30 cellular contexts compared by ENCODE assay signal in the genomic region with DNA sequence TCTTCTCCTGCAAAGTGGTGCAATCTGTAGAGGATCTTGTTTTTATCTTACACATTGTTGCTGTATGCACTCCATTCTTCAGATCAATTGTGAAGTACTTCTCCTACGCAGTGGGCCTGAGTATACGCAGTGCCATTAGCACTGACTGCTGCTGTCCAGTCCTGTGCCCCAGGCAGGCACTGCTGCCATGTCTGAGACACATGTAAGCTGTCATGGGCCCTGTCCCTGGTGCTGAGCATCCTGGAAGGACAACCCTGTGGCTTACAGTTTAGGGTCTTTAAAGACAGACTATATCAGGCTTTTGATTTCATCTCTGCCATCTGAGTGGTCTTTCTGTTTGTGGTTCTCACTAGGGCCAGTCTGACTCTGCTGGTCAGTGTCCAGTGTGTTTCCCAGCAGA. TPM values are rescaled to one million over a fixed set of nuclear protein-coding genes. Genes with fewer than 3 reads are reported as not detected.
DNase-seq lines count a peak whose midpoint lies in the region; ATAC-seq, FAIRE-seq and TF ChIP-seq lines count a peak whose summit lies in the region.
"Had no signal": no experiment of that assay in that cellular context is flagged by ENCODE, and none has a peak within 500 bp of the region (broad histone marks: within the 10 kb centered on the region; RNA-seq: fewer than 3 reads in every experiment).

No MANE protein-coding gene starts in this region.

- H2AFZ ChIP-seq in HepG2 (ENCODE audit: low read length): no peak overlapping the region

- TF ChIP-seq POLR2A in HepG2 (IDR thresholded peaks at IDR 0.05; ENCODE audit: insufficient read depth in 1 of 2, low read depth in 2 of 2, low read length in 2 of 2): no peak
- TF ChIP-seq POLR2A in right lobe of liver (IDR thresholded peaks at IDR 0.05): no peak

- POLR2A ChIA-PET in HepG2 (lab: Yijun Ruan, JAX): no interaction called here

- ATAC-seq in HepG2: no peak
- no peak for ATAC-seq in right lobe of liver
- ATAC-seq in GM21381 (IDR thresholded peaks at IDR 0.05; ENCODE audit: unreplicated experiment): no peak
- ATAC-seq: activated T-cell treated with anti-CD3 and anti-CD28 coated beads, Interleukin-2, amount 50 U/mL, for 72 hours; body of pancreas; stimulated activated naive CD8-positive, alpha-beta T cell treated with anti-CD3 and anti-CD28 coated beads, Interleukin-15, amount 100 ng/mL, for 72 hours had no signal

- intact Hi-C loops in HepG2 (cut with micrococcal nuclease; ENCODE audit: unreplicated experiment) (no loop called here), right lobe of liver (cut with DNase I) (no loop called here)

- H3K36me3 ChIP-seq in HepG2 (replicated peaks in 1 of 2; ENCODE audit: control insufficient read depth in 1 of 2, insufficient read depth in 2 of 2, low read length in 2 of 2) (no peaks in the 10 kb centered on the region), right lobe of liver (no peaks in the 10 kb centered on the region)
- H3K36me3 ChIP-seq: colonic mucosa, heart left ventricle had no signal

- no peaks in the 10 kb centered on the region for H3K9me3 ChIP-seq in HepG2 (ENCODE audit: low read length)
- H3K9me3 ChIP-seq in right lobe of liver: no peaks in the 10 kb centered on the region
- H3K9me3 ChIP-seq: body of pancreas, colonic mucosa had no signal

- H3K4me1 ChIP-seq in HepG2 (ENCODE audit: insufficient read depth, low read length): no peaks in the 10 kb centered on the region
- H3K4me1 ChIP-seq in right lobe of liver: no peaks in the 10 kb centered on the region
- H3K4me1 ChIP-seq: colonic mucosa, heart left ventricle had no signal

- 0% methylated on average over 2 of the region's 2 CpGs for WGBS in HepG2 (ENCODE audit: low lambda C conversion rate)
- WGBS in right lobe of liver (ENCODE audit: insufficient coverage, low coverage, low lambda C conversion rate, missing lambda C conversion rate): 40% methylated on average over 1 of the region's 2 CpGs

- no peak for TF ChIP-seq RAD21 in HepG2 (CRISPR knock-in tag; IDR thresholded peaks at IDR 0.05)

- no peaks in the 10 kb centered on the region for H3K79me2 ChIP-seq in HepG2 (ENCODE audit: insufficient read depth, low read length)

- TF ChIP-seq CTCF in HepG2 (CRISPR knock-in tag; IDR thresholded peaks at IDR 0.05) (no peak), right lobe of liver (IDR thresholded peaks at IDR 0.05) (no peak)

- peaks cover 0 to 4% of the 10 kb centered on the region in 2 experiments; a peak in 1 of 5 replicates for H3K27me3 ChIP-seq in HepG2 (ENCODE audit: control insufficient read depth in 1 of 2, insufficient read depth in 2 of 2, low read length in 2 of 2)
- no peaks in the 10 kb centered on the region for H3K27me3 ChIP-seq in right lobe of liver
- H3K27me3 ChIP-seq: body of pancreas, colonic mucosa had no signal

- no peak overlapping the region for H3K4me2 ChIP-seq in HepG2 (ENCODE audit: low read depth, low read length)

- no TSS peak for BruUV-seq in HepG2 (replicated peaks; lab: Mats Ljungman, UMichigan)

- CTCF ChIA-PET in HepG2 (lab: Yijun Ruan, JAX; ENCODE audit: low intra/inter-chr PET ratio, low total read pairs): no interaction called here

- no peak overlapping the region for H3K4me3 ChIP-seq in HepG2 (replicated peaks in 1 of 3; ENCODE audit: insufficient read depth in 1 of 3, low read depth in 2 of 3, low read length in 3 of 3)
- no peak overlapping the region for H3K4me3 ChIP-seq in right lobe of liver
- H3K4me3 ChIP-seq: body of pancreas, colonic mucosa, heart left ventricle had no signal

- no peak overlapping the region for H3K9ac ChIP-seq in HepG2 (ENCODE audit: insufficient read depth, low read depth, low read length)

- TF ChIP-seq EP300 in HepG2 (IDR thresholded peaks at IDR 0.05; ENCODE audit: low read depth in 2 of 2, low read length in 2 of 2) (no peak), HepG2 (CRISPR knock-in tag; IDR thresholded peaks at IDR 0.05; ENCODE audit: borderline replicate concordance) (no peak)

- no peaks in the 10 kb centered on the region for H4K20me1 ChIP-seq in HepG2 (ENCODE audit: insufficient read depth, low read length)

- H3K27ac ChIP-seq in HepG2 (ENCODE audit: extremely low read length, insufficient read depth, low read length): no peak overlapping the region
- H3K27ac ChIP-seq in right lobe of liver: no peak overlapping the region
- H3K27ac ChIP-seq: colonic mucosa, heart left ventricle, HL-60 had no signal

- no peak for DNase-seq in HepG2 (ENCODE audit: low spot score)
- DNase-seq in right lobe of liver: no peak
- peak; percentile 2 for DNase-seq in amniotic epithelial cell (ENCODE audit: low read depth)
- peak; percentile 70 for DNase-seq in islet precursor cell
- no peak for DNase-seq in activated CD4-positive, CD25-positive, alpha-beta regulatory T cell (lab: John Stamatoyannopoulos, UW)
- DNase-seq in HUDEP-2 (lab: John Stamatoyannopoulos, UW; ENCODE audit: unreplicated experiment in 76 of 76): no peak
- DNase-seq in NCI-H128 (lab: John Stamatoyannopoulos, UW; ENCODE audit: unreplicated experiment): no peak
- DNase-seq: activated CD8-positive, alpha-beta memory T cell treated with anti-CD3 and anti-CD28 coated beads for 24 hours; activated T-cell treated with anti-CD3 and anti-CD28 coated beads, Interleukin-2, amount 50 U/mL, for 72 hours; body of pancreas; C1 segment of cervical spinal cord; colonic mucosa; GDM1; H9; heart left ventricle; KBM-7; kidney; NCI-H1092; NCI-H2107; NCI-H510A treated with DMSO at 0.1 percent for 48 hours; SHP77; small intestine; stimulated activated CD4-positive, alpha-beta T cell treated with anti-CD3 and anti-CD28 coated beads, Interleukin-2, amount 100 ng/mL, for 48 hours; stimulated activated naive CD8-positive, alpha-beta T cell treated with anti-CD3 and anti-CD28 coated beads, Interleukin-15, amount 100 ng/mL, for 72 hours had no signal

- in situ Hi-C loops in HepG2 (cut with HindIII; ENCODE audit: extremely low pct_ligation_motif_present, low pct_unique_long_range_greater_than_20kb): no loop called here

- FAIRE-seq in HepG2 (lab: Jason Lieb, UNC): no peak
- FAIRE-seq: A204.1, D721Med, endometrium, GM19239, kidney, small intestine had no signal

TF ChIP-seq in HepG2, 621 proteins besides CTCF, POLR2A, EP300 and RAD21:
- TF ChIP-seq MIER2 (CRISPR knock-in tag; IDR thresholded peaks at IDR 0.05): peak; percentile 90
- TF ChIP-seq, protein P1, sequence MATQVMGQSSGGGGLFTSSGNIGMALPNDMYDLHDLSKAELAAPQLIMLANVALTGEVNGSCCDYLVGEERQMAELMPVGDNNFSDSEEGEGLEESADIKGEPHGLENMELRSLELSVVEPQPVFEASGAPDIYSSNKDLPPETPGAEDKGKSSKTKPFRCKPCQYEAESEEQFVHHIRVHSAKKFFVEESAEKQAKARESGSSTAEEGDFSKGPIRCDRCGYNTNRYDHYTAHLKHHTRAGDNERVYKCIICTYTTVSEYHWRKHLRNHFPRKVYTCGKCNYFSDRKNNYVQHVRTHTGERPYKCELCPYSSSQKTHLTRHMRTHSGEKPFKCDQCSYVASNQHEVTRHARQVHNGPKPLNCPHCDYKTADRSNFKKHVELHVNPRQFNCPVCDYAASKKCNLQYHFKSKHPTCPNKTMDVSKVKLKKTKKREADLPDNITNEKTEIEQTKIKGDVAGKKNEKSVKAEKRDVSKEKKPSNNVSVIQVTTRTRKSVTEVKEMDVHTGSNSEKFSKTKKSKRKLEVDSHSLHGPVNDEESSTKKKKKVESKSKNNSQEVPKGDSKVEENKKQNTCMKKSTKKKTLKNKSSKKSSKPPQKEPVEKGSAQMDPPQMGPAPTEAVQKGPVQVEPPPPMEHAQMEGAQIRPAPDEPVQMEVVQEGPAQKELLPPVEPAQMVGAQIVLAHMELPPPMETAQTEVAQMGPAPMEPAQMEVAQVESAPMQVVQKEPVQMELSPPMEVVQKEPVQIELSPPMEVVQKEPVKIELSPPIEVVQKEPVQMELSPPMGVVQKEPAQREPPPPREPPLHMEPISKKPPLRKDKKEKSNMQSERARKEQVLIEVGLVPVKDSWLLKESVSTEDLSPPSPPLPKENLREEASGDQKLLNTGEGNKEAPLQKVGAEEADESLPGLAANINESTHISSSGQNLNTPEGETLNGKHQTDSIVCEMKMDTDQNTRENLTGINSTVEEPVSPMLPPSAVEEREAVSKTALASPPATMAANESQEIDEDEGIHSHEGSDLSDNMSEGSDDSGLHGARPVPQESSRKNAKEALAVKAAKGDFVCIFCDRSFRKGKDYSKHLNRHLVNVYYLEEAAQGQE (IDR thresholded peaks at IDR 0.05; ENCODE audit: borderline replicate concordance in 1 of 2, low read depth in 1 of 2, low read length in 2 of 2): peak; percentile 52 to 89
- TF ChIP-seq FOSL2 (CRISPR knock-in tag; IDR thresholded peaks at IDR 0.05): no peak
TF ChIP-seq in HepG2: peak in this region for 2.

RNA-seq across cellular contexts. Expression of gene PTPN5, which starts 44.8 kb away (rescaled TPM):
- total RNA-seq in HepG2 (2016; rRNA removed; fragmentation: Illumina TruSeq; extraction: Trizol) (not detected in 2 replicates), right lobe of liver (not detected)
- total RNA-seq in HepG2 (2016; cell fraction: cytosol; rRNA removed; fragmentation: Illumina TruSeq; extraction: Trizol; ENCODE audit: low read depth): not detected in 2 replicates
- not detected in 2 replicates for total RNA-seq in HepG2 (2016; cell fraction: insoluble cytoplasmic fraction; rRNA removed; fragmentation: Illumina TruSeq; extraction: Trizol)
- not detected in 2 replicates for total RNA-seq in HepG2 (2016; cell fraction: membrane; rRNA removed; fragmentation: Illumina TruSeq; extraction: Trizol)
- total RNA-seq in HepG2 (2016; cell fraction: nucleus; rRNA removed; fragmentation: Illumina TruSeq; extraction: Trizol): not detected in 2 replicates
- not detected in 2 replicates for polyA plus RNA-seq in HepG2 (2011; rRNA removed)
- not detected in 2 replicates for polyA plus RNA-seq in HepG2 (2011; cell fraction: cytosol; rRNA removed)
- not detected in 2 replicates for polyA plus RNA-seq in HepG2 (2011; cell fraction: nucleus; rRNA removed)
- not detected in 2 replicates for polyA plus RNA-seq in HepG2 (2012)
- not detected in 2 replicates for polyA plus RNA-seq in HepG2 (2016; cell fraction: cytosol; fragmentation: Illumina TruSeq; extraction: Trizol; ENCODE audit: low read depth)
- not detected in 2 replicates for polyA plus RNA-seq in HepG2 (2016; cell fraction: insoluble cytoplasmic fraction; fragmentation: Illumina TruSeq; extraction: Trizol; ENCODE audit: low read depth)
- not detected in 2 replicates for polyA plus RNA-seq in HepG2 (2016; cell fraction: membrane; fragmentation: Illumina TruSeq; extraction: Trizol; ENCODE audit: low read depth)
- not detected in 2 replicates for polyA plus RNA-seq in HepG2 (2016; cell fraction: nucleus; fragmentation: Illumina TruSeq; extraction: Trizol; ENCODE audit: insufficient read depth, low read depth)
- not detected in 2 replicates for polyA minus RNA-seq in HepG2 (2011; rRNA and poly(A)+ RNA removed; ENCODE audit: low replicate concordance)
- not detected in 2 replicates for polyA minus RNA-seq in HepG2 (2011; cell fraction: cytosol; rRNA and poly(A)+ RNA removed)
- polyA minus RNA-seq in HepG2 (2011; cell fraction: nucleus; rRNA and poly(A)+ RNA removed): not detected in 2 replicates
- total RNA-seq: activated T-cell treated with anti-CD3 and anti-CD28 coated beads, Interleukin-2, amount 50 U/mL, for 72 hours; kidney had no signal

Comparison
In these comparisons a context has a peak if more than half of its experiments do, and no peak if none do; other contexts are left out.
1. DNase-seq: peak in amniotic epithelial cell (single experiment) and islet precursor cell (single experiment); none in HepG2 (single experiment), right lobe of liver (0 of 3), activated CD4-positive, CD25-positive, alpha-beta regulatory T cell (0 of 4), HUDEP-2 (0 of 76) and NCI-H128 (single experiment).